In the genomic region with DNA sequence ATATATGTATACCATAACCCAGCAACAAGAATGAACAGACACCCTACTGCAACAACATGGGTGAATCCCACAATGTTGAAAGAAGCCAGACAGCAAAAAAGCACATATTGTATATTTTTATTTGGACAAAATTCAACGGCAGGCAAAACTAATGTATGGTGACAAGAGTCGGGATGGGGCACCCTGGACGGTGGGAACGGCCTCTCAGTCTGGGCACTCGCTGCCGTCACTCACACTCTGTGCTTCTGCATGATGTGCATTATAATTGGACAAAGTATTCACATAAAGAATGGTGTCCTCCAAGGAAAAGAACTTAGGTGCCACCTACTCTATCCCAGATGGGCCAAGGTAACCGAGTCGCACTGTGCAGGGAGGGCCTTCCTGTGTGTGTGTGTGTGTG, we compare ENCODE assay signal across 25 cellular contexts.
"Had no signal": no experiment of that assay in that cellular context is flagged by ENCODE, and none has a peak within 500 bp of the region (broad histone marks: within the 10 kb centered on the region; RNA-seq: fewer than 3 reads in every experiment).

No MANE protein-coding gene starts in this region.

- H3K9me3 ChIP-seq: stomach, suprapubic skin, testis, thoracic aorta, thyroid gland, tibial artery, tibial nerve, transverse colon, upper lobe of left lung, upper lobe of right lung, uterus had no signal

- H3K4me1 ChIP-seq: thyroid gland, uterus had no signal

- DNase-seq: stimulated activated CD4-positive, alpha-beta T cell treated with anti-CD3 and anti-CD28 coated beads, Interleukin-2, amount 100 ng/mL, for 24 hours; stimulated activated CD4-positive, alpha-beta T cell treated with anti-CD3 and anti-CD28 coated beads, Interleukin-2, amount 100 ng/mL, for 48 hours; stimulated activated CD4-positive, alpha-beta T cell treated with anti-CD3 and anti-CD28 coated beads, Interleukin-4, amount 100 ng/mL, for 24 hours; stimulated activated CD4-positive, alpha-beta T cell treated with anti-CD3 and anti-CD28 coated beads, Interleukin-4, amount 100 ng/mL, for 4 hours; stimulated activated CD8-positive, alpha-beta memory T cell treated with anti-CD3 and anti-CD28 coated beads, Interleukin-4, amount 100 ng/mL, for 48 hours; stimulated activated naive B cell treated with anti-CD40 and anti-IgM and Interleukin-4, amounts not matched to agents 10 μg/mL and 1 μg/mL and 100 μg/mL, for 72 hours; stimulated activated naive CD4-positive, alpha-beta T cell; stimulated activated naive CD4-positive, alpha-beta T cell treated with Interleukin-2 at 50 U/mL for 16 hours; stimulated activated naive CD8-positive, alpha-beta T cell treated with anti-CD3 and anti-CD28 coated beads, Interleukin-15, amount 100 ng/mL, for 72 hours; stimulated activated naive CD8-positive, alpha-beta T cell treated with anti-CD3 and anti-CD28 coated beads, Interleukin-15, Interleukin-2, amounts not matched to agents 100 U/mL and 50 U/mL, for 24 hours; stomach; testis; thyroid gland; tibial artery; transverse colon; trophoblast cell; upper lobe of right lung; uterus had no signal

- ATAC-seq: stimulated activated effector memory CD8-positive, alpha-beta T cell treated with anti-CD3 and anti-CD28 coated beads, Interleukin-12 subunit alpha, Interleukin-12 subunit beta, amount 100 ng/mL, for 72 hours; stimulated activated memory B cell treated with anti-CD40 and anti-IgM and Interleukin-4, amounts not matched to agents 10 μg/mL and 1 μg/mL and 100 μg/mL, for 72 hours; stimulated activated naive B cell treated with anti-CD40 and anti-IgM and Interleukin-4, amounts not matched to agents 10 μg/mL and 1 μg/mL and 100 μg/mL, for 72 hours; stimulated activated naive CD8-positive, alpha-beta T cell treated with anti-CD3 and anti-CD28 coated beads, Interleukin-15, amount 100 ng/mL, for 72 hours; stimulated activated naive CD8-positive, alpha-beta T cell treated with anti-CD3 and anti-CD28 coated beads, Interleukin-15, Interleukin-2, amounts not matched to agents 100 U/mL and 50 U/mL, for 24 hours; upper lobe of right lung had no signal

- H3K27me3 ChIP-seq: testis, thyroid gland, tibial artery, tibial nerve, transverse colon, upper lobe of left lung, upper lobe of right lung, uterus had no signal

- H3K27ac ChIP-seq: stomach, suprapubic skin, testis, thoracic aorta, thyroid gland, tibial nerve, transverse colon, upper lobe of left lung, upper lobe of right lung, uterus had no signal

- H3K4me3 ChIP-seq: stomach, suprapubic skin, testis, thoracic aorta, thyroid gland, tibial artery, tibial nerve, transverse colon, upper lobe of left lung, upper lobe of right lung, uterus had no signal

- H3K36me3 ChIP-seq: thoracic aorta, tibial artery, tibial nerve, transverse colon, upper lobe of right lung, uterus had no signal

- FAIRE-seq: urothelium cell line had no signal
